ENCODE assay signal across 8 cellular contexts in the genomic region with DNA sequence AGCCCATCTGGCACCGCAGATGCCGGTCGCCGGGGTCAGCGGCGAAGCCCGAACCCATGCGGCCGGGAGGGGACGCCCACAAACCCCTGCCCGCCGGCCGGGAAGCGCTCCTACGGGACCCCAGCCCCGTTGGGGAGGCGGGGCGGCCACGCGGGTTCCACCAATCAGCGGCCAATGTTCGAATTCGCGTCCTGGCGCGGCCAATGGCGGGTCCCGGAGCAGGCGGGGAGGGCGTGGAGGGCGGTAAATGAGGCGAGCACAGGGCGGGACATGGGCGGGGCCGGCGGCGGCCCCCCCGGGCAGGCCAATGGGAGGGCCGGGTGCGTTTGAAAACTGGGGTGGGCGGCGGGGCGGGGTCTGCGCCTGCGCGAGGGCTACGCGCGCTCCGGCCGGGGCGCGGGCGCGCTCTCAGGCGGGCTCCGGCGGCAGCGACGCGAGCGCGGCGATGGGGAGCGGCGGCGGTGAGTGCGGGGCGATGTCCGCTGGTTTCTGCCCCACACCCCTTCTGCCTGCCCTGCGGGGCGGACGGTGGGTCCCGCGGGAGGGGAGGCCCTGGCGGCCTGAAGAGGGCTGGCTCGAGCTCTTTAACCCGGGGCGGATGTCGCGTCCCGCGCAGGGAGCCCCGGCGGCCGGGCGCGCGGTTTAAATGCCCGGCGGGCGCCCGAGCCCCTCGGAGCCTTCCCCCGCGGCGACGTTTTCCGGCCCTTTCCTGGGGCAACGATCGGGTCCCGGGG. TPM values are rescaled to one million over a fixed set of nuclear protein-coding genes. Genes with fewer than 3 reads are reported as not detected.
DNase-seq lines count a peak whose midpoint lies in the region; ATAC-seq and TF ChIP-seq lines count a peak whose summit lies in the region.

Gene CCNF, plus strand, starts transcription at position 411 of the 734 bp plus-strand sequence. Its CDS starts 35 bp downstream, at position 446.

- peak within 1 kb of the TSS; percentile 87 for H3K4me3 ChIP-seq in osteoblast (ENCODE audit: insufficient read depth, low read length)
- H3K4me3 ChIP-seq in thoracic aorta, result peak within 1 kb of the TSS; percentile 90

- H3K27ac ChIP-seq in osteoblast (ENCODE audit: low read depth, low read length) (peak within 1 kb of the TSS; percentile 75), thoracic aorta (peak within 1 kb of the TSS; percentile 23 to 65)

- ATAC-seq in HG02588 (IDR thresholded peaks at IDR 0.05; ENCODE audit: unreplicated experiment), result peak; percentile 79
- peak; percentile 95 for ATAC-seq in thoracic aorta (ENCODE audit: insufficient number of reproducible peaks, low FRiP score, low read depth)

- peaks cover 6% of the 10 kb centered on the region for H4K20me1 ChIP-seq in osteoblast (ENCODE audit: insufficient read depth, low read length)

- H3K4me2 ChIP-seq in osteoblast (ENCODE audit: insufficient read depth, low read length), result peak within 1 kb of the TSS; percentile 89

- peak within 1 kb of the TSS; percentile 90 for H3K4me3 Mint-ChIP-seq in activated naive CD8-positive, alpha-beta T cell
- H3K4me3 Mint-ChIP-seq in glutamatergic neuron (ENCODE audit: unreplicated experiment), result peak within 1 kb of the TSS; percentile 98

- H3K4me1 Mint-ChIP-seq in activated naive CD8-positive, alpha-beta T cell (ENCODE audit: low read depth), result peaks cover 13% of the 10 kb centered on the region
- peaks cover 13% of the 10 kb centered on the region for H3K4me1 Mint-ChIP-seq in glutamatergic neuron (ENCODE audit: low read depth, unreplicated experiment)

- H3K36me3 ChIP-seq in osteoblast (ENCODE audit: insufficient read depth, low read length), result peaks cover 21% of the 10 kb centered on the region
- H3K36me3 ChIP-seq in thoracic aorta, result no peaks in the 10 kb centered on the region

- no peaks in the 10 kb centered on the region for H3K9me3 Mint-ChIP-seq in activated naive CD8-positive, alpha-beta T cell (ENCODE audit: low read depth)
- peaks cover 12% of the 10 kb centered on the region for H3K9me3 Mint-ChIP-seq in glutamatergic neuron (ENCODE audit: unreplicated experiment)

- no peaks in the 10 kb centered on the region for H3K27me3 Mint-ChIP-seq in activated naive CD8-positive, alpha-beta T cell
- H3K27me3 Mint-ChIP-seq in glutamatergic neuron (ENCODE audit: unreplicated experiment), result peaks cover 9% of the 10 kb centered on the region

- H3K27me3 ChIP-seq in osteoblast (ENCODE audit: insufficient read depth, low read length) (no peaks in the 10 kb centered on the region), thoracic aorta (replicated peaks; ENCODE audit: insufficient read depth) (no peaks in the 10 kb centered on the region)

- DNase-seq in GM10248 (ENCODE audit: extremely low spot score), result peak; percentile 100
- DNase-seq in NCI-H1092 (lab: John Stamatoyannopoulos, UW), result peak; percentile 94
- peak; percentile 84 for DNase-seq in SKM-1 (lab: John Stamatoyannopoulos, UW; ENCODE audit: unreplicated experiment)
- peak; percentile 100 for DNase-seq in glutamatergic neuron
- peak; percentile 100 for DNase-seq in osteoblast (ENCODE audit: insufficient read length, low spot score, missing footprints)
- peak; percentile 86 for DNase-seq in thoracic aorta (ENCODE audit: low spot score)

- TF ChIP-seq CTCF in GM10248 (IDR thresholded peaks at IDR 0.05; ENCODE audit: control extremely low read depth, extremely low read depth, low read depth, missing control alignments) (no peak), glutamatergic neuron (IDR thresholded peaks at IDR 0.05; ENCODE audit: partially characterized antibody, unreplicated experiment) (no peak), osteoblast (IDR thresholded peaks at IDR 0.05; ENCODE audit: extremely low read depth, low read depth, low read length) (no peak), thoracic aorta (IDR thresholded peaks at IDR 0.05) (peak; percentile 12)

- H3K79me2 ChIP-seq in osteoblast (ENCODE audit: insufficient read depth, low read length), result peaks cover 39% of the 10 kb centered on the region

- peak within 1 kb of the TSS; percentile 93 for H2AFZ ChIP-seq in osteoblast (ENCODE audit: low read length)

- no peaks in the 10 kb centered on the region for H3K9me3 ChIP-seq in osteoblast (ENCODE audit: low read depth, low read length)
- H3K9me3 ChIP-seq in thoracic aorta, result no peaks in the 10 kb centered on the region

- H3K4me1 ChIP-seq in osteoblast (ENCODE audit: insufficient read depth, low read length), result peaks cover 10% of the 10 kb centered on the region
- peaks cover 7 to 16% of the 10 kb centered on the region in 2 donors for H3K4me1 ChIP-seq in thoracic aorta (ENCODE audit: control insufficient read depth in 1 of 2, low read depth in 2 of 2)

- H3K27ac Mint-ChIP-seq in activated naive CD8-positive, alpha-beta T cell, result peak within 1 kb of the TSS; percentile 58
- H3K27ac Mint-ChIP-seq in glutamatergic neuron (ENCODE audit: unreplicated experiment), result peak within 1 kb of the TSS; percentile 95

- POLR2A ChIA-PET in GM10248 (lab: Yijun Ruan, JAX), result interaction anchor here (0.5 to 0.6 kb wide), 2 partner anchors 15 to 16 kb away, joined by 3 read pairs; no protein-coding TSS in a partner anchor

- CTCF ChIA-PET in GM10248 (lab: Yijun Ruan, JAX), result interaction anchor here (0.7 to 3.0 kb wide), 13 partner anchors 11 to 235 kb away, joined by 3 to 17 read pairs (median 4); no protein-coding TSS in a partner anchor

- no peaks in the 10 kb centered on the region for H3K36me3 Mint-ChIP-seq in activated naive CD8-positive, alpha-beta T cell
- no peaks in the 10 kb centered on the region for H3K36me3 Mint-ChIP-seq in glutamatergic neuron (ENCODE audit: unreplicated experiment)

RNA-seq across cellular contexts. Expression of gene CCNF, which starts in this region (rescaled TPM):
- total RNA-seq in glutamatergic neuron (ENCODE audit: unreplicated experiment), result 26.4 TPM
- 6.9 and 7.4 TPM in 2 replicates for total RNA-seq in osteoblast
- 1 to 10 TPM in 1 of 2 donors, under 1 TPM in 1; 0.68 to 1.5 TPM for total RNA-seq in thoracic aorta

Comparison
In these comparisons a context has a peak if more than half of its experiments do, and no peak if none do; other contexts are left out.
1. Peak in every context shown above with its lines: DNase-seq, ATAC-seq, H3K4me3 ChIP-seq and H3K27ac ChIP-seq.